ENCODE assay signal across 8 cellular contexts in genomic region chr21:41610042-41610839, GRCh38.
DNase-seq lines count a peak whose midpoint lies in the region; ATAC-seq and TF ChIP-seq lines count a peak whose summit lies in the region.

No MANE protein-coding gene starts in this region.

- intact Hi-C loops in Caco-2 (cut with micrococcal nuclease; ENCODE audit: unreplicated experiment), result loop anchor here (2.0 to 5.0 kb wide), 3 partner anchors 17 to 507 kb away; no protein-coding TSS in a partner anchor

- peaks cover 41% of the 10 kb centered on the region for H3K4me1 ChIP-seq in Caco-2

- peak; percentile 68 to 74 for DNase-seq in Caco-2
- peak; percentile 81 for DNase-seq in HEK293T (ENCODE audit: extremely low spot score)
- DNase-seq in RPMI8226, result peak; percentile 69
- peak; percentile 67 for DNase-seq in ecto neural progenitor cell (ENCODE audit: low spot score)
- DNase-seq in mesothelial cell of epicardium (ENCODE audit: low spot score in 2 of 2, unreplicated experiment in 2 of 2), result peak in 1 of 2 experiments; percentile 68
- no peak for DNase-seq in GOT3 (lab: John Stamatoyannopoulos, UW)
- no peak for DNase-seq in NCI-H187 treated with DMSO at 0.1 percent for 48 hours (lab: John Stamatoyannopoulos, UW)

- no peaks in the 10 kb centered on the region for H3K36me3 Mint-ChIP-seq in Caco-2 (ENCODE audit: insufficient read depth, unreplicated experiment)
- H3K36me3 Mint-ChIP-seq in mesothelial cell of epicardium, result no peaks in the 10 kb centered on the region

- POLR2A ChIA-PET in Caco-2 (lab: Charles Lee), result no interaction called here
- POLR2A ChIA-PET in HEK293T (lab: Yijun Ruan, JAX), result no interaction called here

- no peak overlapping the region for H3K4me3 ChIP-seq in Caco-2 (ENCODE audit: low read depth, low read length)

- H3K4me1 Mint-ChIP-seq in Caco-2 (ENCODE audit: low read depth, unreplicated experiment) (peaks cover 26% of the 10 kb centered on the region), mesothelial cell of epicardium (peaks cover 24% of the 10 kb centered on the region)

- no peak for ATAC-seq in GM21529 (IDR thresholded peaks at IDR 0.05; ENCODE audit: unreplicated experiment)

- H3K27me3 Mint-ChIP-seq in Caco-2 (ENCODE audit: insufficient read depth, unreplicated experiment), result no peaks in the 10 kb centered on the region
- peaks cover 2% of the 10 kb centered on the region for H3K27me3 Mint-ChIP-seq in mesothelial cell of epicardium (ENCODE audit: low read depth)

- peak; percentile 65 to 70 for TF ChIP-seq CTCF in Caco-2 (IDR thresholded peaks at IDR 0.05; ENCODE audit: insufficient read depth in 1 of 2, low read depth in 1 of 2, low read length in 1 of 2, severe bottlenecking in 1 of 2, unreplicated experiment in 1 of 2)
- TF ChIP-seq CTCF in mesothelial cell of epicardium (IDR thresholded peaks at IDR 0.05; ENCODE audit: unreplicated experiment), result peak; percentile 58

- no peak overlapping the region for H3K4me3 Mint-ChIP-seq in Caco-2 (ENCODE audit: unreplicated experiment)
- no peak overlapping the region for H3K4me3 Mint-ChIP-seq in mesothelial cell of epicardium

- H3K9me3 Mint-ChIP-seq in Caco-2 (ENCODE audit: unreplicated experiment) (no peaks in the 10 kb centered on the region), mesothelial cell of epicardium (no peaks in the 10 kb centered on the region)

- BruUV-seq in Caco-2 (replicated peaks; lab: Mats Ljungman, UMichigan), result no TSS peak

- H3K27ac Mint-ChIP-seq in Caco-2 (ENCODE audit: unreplicated experiment) (peak overlapping the region; percentile 22), mesothelial cell of epicardium (no peak overlapping the region)

- no peaks in the 10 kb centered on the region for H3K36me3 ChIP-seq in Caco-2 (ENCODE audit: control insufficient read depth, insufficient read depth, low read length)

- H3K27me3 ChIP-seq in Caco-2 (replicated peaks; ENCODE audit: control insufficient read depth, insufficient read depth, low read length), result no peaks in the 10 kb centered on the region

- CTCF ChIA-PET in Caco-2 (lab: Charles Lee) (interaction anchor here (0.7 to 4.0 kb wide), 3 partner anchors 23 to 185 kb away, joined by 3 to 61 read pairs (median 4); partner anchors contain the start of gene RIPK4), HEK293T (lab: Yijun Ruan, JAX) (interaction anchor here (0.5 to 1.1 kb wide), 11 partner anchors 9 to 510 kb away, joined by 3 to 8 read pairs (median 3); no protein-coding TSS in a partner anchor)

- no peaks in the 10 kb centered on the region for H3K9me3 ChIP-seq in Caco-2

TF ChIP-seq in HEK293T, 16 proteins besides CTCF, POLR2A, EP300 and RAD21:
- TF ChIP-seq L3MBTL2 (conservative IDR thresholded peaks at IDR 0.05), result no peak; the same call in 1 of the 2 replicates
- TF ChIP-seq FOXA1 (IDR thresholded peaks at IDR 0.05), result no peak
- no peak for TF ChIP-seq SP1 (IDR thresholded peaks at IDR 0.05)
- TF ChIP-seq FOXM1 (IDR thresholded peaks at IDR 0.05; ENCODE audit: borderline replicate concordance), result no peak
- no peak for TF ChIP-seq LEF1 (IDR thresholded peaks at IDR 0.05; ENCODE audit: borderline replicate concordance)
- no peak for TF ChIP-seq ELF4 (IDR thresholded peaks at IDR 0.05)
- TF ChIP-seq BHLHE40 (IDR thresholded peaks at IDR 0.05; ENCODE audit: borderline replicate concordance), result no peak
- TF ChIP-seq, protein P1, sequence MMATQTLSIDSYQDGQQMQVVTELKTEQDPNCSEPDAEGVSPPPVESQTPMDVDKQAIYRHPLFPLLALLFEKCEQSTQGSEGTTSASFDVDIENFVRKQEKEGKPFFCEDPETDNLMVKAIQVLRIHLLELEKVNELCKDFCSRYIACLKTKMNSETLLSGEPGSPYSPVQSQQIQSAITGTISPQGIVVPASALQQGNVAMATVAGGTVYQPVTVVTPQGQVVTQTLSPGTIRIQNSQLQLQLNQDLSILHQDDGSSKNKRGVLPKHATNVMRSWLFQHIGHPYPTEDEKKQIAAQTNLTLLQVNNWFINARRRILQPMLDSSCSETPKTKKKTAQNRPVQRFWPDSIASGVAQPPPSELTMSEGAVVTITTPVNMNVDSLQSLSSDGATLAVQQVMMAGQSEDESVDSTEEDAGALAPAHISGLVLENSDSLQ (IDR thresholded peaks at IDR 0.05), result no peak
- no peak for TF ChIP-seq ZNF384 (IDR thresholded peaks at IDR 0.05)
- no peak for TF ChIP-seq CTBP1 (IDR thresholded peaks at IDR 0.05; ENCODE audit: borderline replicate concordance)
- TF ChIP-seq NFRKB (IDR thresholded peaks at IDR 0.05), result no peak

Comparison
In these comparisons a context has a peak if more than half of its experiments do, and no peak if none do; other contexts are left out.
1. DNase-seq: peak in Caco-2 (2 of 2), HEK293T (single experiment), RPMI8226 (single experiment) and ecto neural progenitor cell (single experiment); none in GOT3 (single experiment) and NCI-H187 treated with DMSO at 0.1 percent for 48 hours (single experiment).